19 cellular contexts compared by ENCODE assay signal in the genomic region with DNA sequence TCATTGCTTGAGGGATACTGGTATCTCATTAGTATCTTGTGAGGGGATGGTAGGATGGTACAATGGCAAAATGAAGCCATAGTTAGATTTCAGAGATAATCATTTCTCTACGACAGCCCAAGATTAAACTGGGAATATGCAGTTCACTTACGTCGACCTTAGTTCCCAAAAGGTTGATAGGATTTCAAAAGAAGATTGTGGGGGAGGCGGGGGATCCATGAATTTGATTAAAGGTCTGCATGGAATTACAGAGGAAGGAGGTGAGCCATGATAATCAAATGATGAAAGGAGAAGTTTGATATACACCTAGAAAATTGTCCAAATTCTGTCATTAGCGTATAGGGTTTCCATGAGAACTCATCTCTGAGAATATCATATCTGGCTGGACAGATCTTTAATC.
DNase-seq lines count a peak whose midpoint lies in the region; ATAC-seq and TF ChIP-seq lines count a peak whose summit lies in the region.
"Had no signal": no experiment of that assay in that cellular context is flagged by ENCODE, and none has a peak within 500 bp of the region (broad histone marks: within the 10 kb centered on the region; RNA-seq: fewer than 3 reads in every experiment).

No MANE protein-coding gene starts in this region.

- POLR2A ChIA-PET in T-cell (lab: Charles Lee), result no interaction called here

- H3K27ac ChIP-seq in heart right ventricle (peak overlapping the region in 8 of 10 donors; percentile 3 to 72 (median 64)), caudate nucleus (ENCODE audit: low read depth, low read length) (peak overlapping the region; percentile 11)
- H3K27ac ChIP-seq: esophagus squamous epithelium, transverse colon had no signal

- intact Hi-C loops in heart right ventricle (cut with DNase I), result no loop called here
- intact Hi-C loops in left ventricle myocardium superior (cut with micrococcal nuclease), result no loop called here

- H3K4me1 Mint-ChIP-seq in T-cell, result peaks cover 96% of the 10 kb centered on the region in 3 donors
- peaks cover 63 to 78% of the 10 kb centered on the region in 2 donors for H3K4me1 Mint-ChIP-seq in stimulated activated naive B cell treated with anti-CD40 and anti-IgM and Interleukin-4, amounts not matched to agents 10 μg/mL and 1 μg/mL and 100 μg/mL, for 72 hours

- peak overlapping the region; percentile 47 to 92 for H3K27ac Mint-ChIP-seq in T-cell
- H3K27ac Mint-ChIP-seq in stimulated activated naive B cell treated with anti-CD40 and anti-IgM and Interleukin-4, amounts not matched to agents 10 μg/mL and 1 μg/mL and 100 μg/mL, for 72 hours, result peak overlapping the region; percentile 98

- peaks cover 54% of the 10 kb centered on the region for H3K36me3 Mint-ChIP-seq in T-cell
- peaks cover 65 to 76% of the 10 kb centered on the region in 2 donors for H3K36me3 Mint-ChIP-seq in stimulated activated naive B cell treated with anti-CD40 and anti-IgM and Interleukin-4, amounts not matched to agents 10 μg/mL and 1 μg/mL and 100 μg/mL, for 72 hours

- no peak for TF ChIP-seq CTCF in heart right ventricle (IDR thresholded peaks at IDR 0.05)

- no peaks in the 10 kb centered on the region for H3K27me3 ChIP-seq in heart right ventricle
- H3K27me3 ChIP-seq: esophagus squamous epithelium, transverse colon had no signal

- no peak overlapping the region for H3K4me3 ChIP-seq in heart right ventricle
- H3K4me3 ChIP-seq: esophagus squamous epithelium, GM12878, transverse colon had no signal

- no peaks in the 10 kb centered on the region for H3K9me3 Mint-ChIP-seq in T-cell
- peaks cover 0 to 1% of the 10 kb centered on the region in 2 donors for H3K9me3 Mint-ChIP-seq in stimulated activated naive B cell treated with anti-CD40 and anti-IgM and Interleukin-4, amounts not matched to agents 10 μg/mL and 1 μg/mL and 100 μg/mL, for 72 hours

- H3K36me3 ChIP-seq in heart right ventricle, result peaks cover 0 to 40% (median 0%) of the 10 kb centered on the region in 9 donors
- H3K36me3 ChIP-seq: transverse colon had no signal

- peak overlapping the region in 1 of 3 donors; percentile 67 for H3K4me3 Mint-ChIP-seq in T-cell
- H3K4me3 Mint-ChIP-seq in stimulated activated naive B cell treated with anti-CD40 and anti-IgM and Interleukin-4, amounts not matched to agents 10 μg/mL and 1 μg/mL and 100 μg/mL, for 72 hours, result peak overlapping the region in 1 of 2 donors; percentile 36

- H3K4me1 ChIP-seq in heart right ventricle, result peaks cover 2 to 63% (median 30%) of the 10 kb centered on the region in 9 donors

- DNase-seq in heart right ventricle (no peak), left ventricle myocardium superior (no peak), T-cell (no peak), caudate nucleus (lab: John Stamatoyannopoulos, UW) (peak in 6 of 61 donors; percentile 18 to 45 (median 34))
- no peak for DNase-seq in stimulated activated naive B cell treated with anti-CD40 and anti-IgM and Interleukin-4, amounts not matched to agents 10 μg/mL and 1 μg/mL and 100 μg/mL, for 72 hours
- no peak for DNase-seq in stimulated activated CD4-positive, alpha-beta T cell treated with anti-CD3 and anti-CD28 coated beads, Interleukin-12 subunit alpha, Interleukin-12 subunit beta, amount 100 ng/mL, for 4 hours
- DNase-seq: activated CD4-positive, alpha-beta T cell treated with anti-CD3 and anti-CD28 coated beads, Interleukin-2, amount 50 U/mL, for 4 hours; aorta; effector memory CD4-positive, alpha-beta T cell; esophagus squamous epithelium; NCI-H510A treated with DMSO at 0.1 percent for 48 hours; occipital lobe; retina; RPMI8226; stimulated activated naive CD4-positive, alpha-beta T cell; transverse colon had no signal

- no peak for ATAC-seq in heart right ventricle
- ATAC-seq in left ventricle myocardium superior, result no peak
- ATAC-seq in T-cell (replicated peaks in 1 of 4), result no peak
- ATAC-seq in stimulated activated naive B cell treated with anti-CD40 and anti-IgM and Interleukin-4, amounts not matched to agents 10 μg/mL and 1 μg/mL and 100 μg/mL, for 72 hours (replicated peaks), result no peak
- no peak for ATAC-seq in GM21423 (IDR thresholded peaks at IDR 0.05; ENCODE audit: unreplicated experiment)
- ATAC-seq: GM12878, HCT116 had no signal

- WGBS in heart right ventricle, 2 donors, result 83 to 87% methylated on average over 5 of the region's 5 CpGs

- H3K9me3 ChIP-seq in heart right ventricle, result no peaks in the 10 kb centered on the region
- H3K9me3 ChIP-seq: esophagus squamous epithelium, transverse colon had no signal

- no peaks in the 10 kb centered on the region for H3K27me3 Mint-ChIP-seq in T-cell
- H3K27me3 Mint-ChIP-seq in stimulated activated naive B cell treated with anti-CD40 and anti-IgM and Interleukin-4, amounts not matched to agents 10 μg/mL and 1 μg/mL and 100 μg/mL, for 72 hours, result no peaks in the 10 kb centered on the region

- CTCF ChIA-PET in T-cell (lab: Charles Lee), result no interaction called here
